ENCODE assay signal across 16 cellular contexts in the genomic region with DNA sequence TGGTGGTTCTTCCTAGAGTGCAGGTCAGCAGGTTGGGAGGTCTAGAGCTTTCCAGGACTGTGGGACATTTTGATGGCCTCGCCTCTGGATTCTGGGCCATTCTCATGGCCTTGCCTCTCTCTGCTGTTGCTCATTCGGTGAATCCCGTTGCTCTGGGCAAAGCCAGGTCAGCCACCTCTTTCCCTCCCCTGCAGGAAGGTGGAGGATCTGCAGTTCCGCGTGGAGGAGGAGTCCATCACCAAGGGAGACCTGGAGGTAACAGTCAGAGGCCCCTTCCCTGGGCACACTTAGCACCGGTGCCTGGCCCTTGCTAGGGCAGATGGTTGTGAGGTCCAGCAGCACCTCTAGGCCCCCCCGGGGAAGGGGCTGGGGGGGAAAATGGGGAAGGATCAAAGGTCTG.
DNase-seq lines count a peak whose midpoint lies in the region; ATAC-seq and TF ChIP-seq lines count a peak whose summit lies in the region.
"Had no signal": no experiment of that assay in that cellular context is flagged by ENCODE, and none has a peak within 500 bp of the region (broad histone marks: within the 10 kb centered on the region; RNA-seq: fewer than 3 reads in every experiment).

No MANE protein-coding gene starts in this region.

- ATAC-seq in left lung, result no peak
- ATAC-seq: activated T-helper 17 cell treated with anti-CD3 and anti-CD28 coated beads, Interleukin-2, amount 50 U/mL, for 72 hours; natural killer cell had no signal

- H3K36me3 Mint-ChIP-seq in neural progenitor cell, result peaks cover 15% of the 10 kb centered on the region
- H3K36me3 Mint-ChIP-seq: natural killer cell had no signal

- H3K79me2 ChIP-seq in neural progenitor cell (ENCODE audit: low read depth), result no peaks in the 10 kb centered on the region

- H3K4me3 ChIP-seq in choroid plexus epithelial cell (ENCODE audit: low read depth, low read length) (no peak overlapping the region), neural progenitor cell (no peak overlapping the region), left lung (no peak overlapping the region)

- peaks cover 5% of the 10 kb centered on the region for H4K20me1 ChIP-seq in neural progenitor cell (ENCODE audit: low read depth)

- H3K27me3 Mint-ChIP-seq in neural progenitor cell (ENCODE audit: insufficient read depth, low read depth), result no peaks in the 10 kb centered on the region
- H3K27me3 Mint-ChIP-seq: activated T-helper 17 cell treated with anti-CD3 and anti-CD28 coated beads, Interleukin-2, amount 50 U/mL, for 72 hours; brain had no signal

- H3K27ac Mint-ChIP-seq in neural progenitor cell, result no peak overlapping the region
- H3K27ac Mint-ChIP-seq: activated T-helper 17 cell treated with anti-CD3 and anti-CD28 coated beads, Interleukin-2, amount 50 U/mL, for 72 hours; natural killer cell had no signal

- H3K4me1 ChIP-seq in neural progenitor cell (no peaks in the 10 kb centered on the region), left lung (no peaks in the 10 kb centered on the region)

- H3K36me3 ChIP-seq in neural progenitor cell (no peaks in the 10 kb centered on the region), left lung (peaks cover 0 to 26% of the 10 kb centered on the region in 2 donors)

- peak; percentile 61 for DNase-seq in DMS 273 (lab: John Stamatoyannopoulos, UW; ENCODE audit: unreplicated experiment)
- no peak for DNase-seq in DMS 273 treated with DMSO at 0.1 percent for 48 hours (lab: John Stamatoyannopoulos, UW)
- DNase-seq in NAMALWA (ENCODE audit: low spot score), result peak; percentile 41
- no peak for DNase-seq in choroid plexus epithelial cell (ENCODE audit: low read depth)
- DNase-seq in neural progenitor cell (ENCODE audit: low spot score), result peak; percentile 26
- no peak for DNase-seq in stimulated activated naive CD4-positive, alpha-beta T cell (lab: John Stamatoyannopoulos, UW)
- DNase-seq in left lung, result no peak
- no peak for DNase-seq in stimulated activated CD4-positive, alpha-beta T cell treated with anti-CD3 and anti-CD28 coated beads, Interleukin-12 subunit alpha, Interleukin-12 subunit beta, amount 100 ng/mL, for 4 hours
- DNase-seq: 8988T; activated CD4-positive, CD25-positive, alpha-beta regulatory T cell treated with anti-CD3 and anti-CD28 coated beads, Interleukin-2, amount 50 U/mL, for 72 hours; DMS153; natural killer cell; small intestine had no signal

- no peak overlapping the region for H3K4me3 Mint-ChIP-seq in neural progenitor cell
- H3K4me3 Mint-ChIP-seq: activated T-helper 17 cell treated with anti-CD3 and anti-CD28 coated beads, Interleukin-2, amount 50 U/mL, for 72 hours; brain; natural killer cell had no signal

- no peak overlapping the region for H3K9ac ChIP-seq in neural progenitor cell

- no peak overlapping the region for H3K27ac ChIP-seq in neural progenitor cell
- H3K27ac ChIP-seq in left lung, result no peak overlapping the region
- H3K27ac ChIP-seq: HL-60 had no signal

- no peaks in the 10 kb centered on the region for H3K9me3 Mint-ChIP-seq in neural progenitor cell
- H3K9me3 Mint-ChIP-seq: activated T-helper 17 cell treated with anti-CD3 and anti-CD28 coated beads, Interleukin-2, amount 50 U/mL, for 72 hours; brain; natural killer cell had no signal

- H3F3A ChIP-seq in neural progenitor cell (ENCODE audit: low read depth), result peaks cover 4% of the 10 kb centered on the region

- H3K27me3 ChIP-seq in neural progenitor cell, result no peaks in the 10 kb centered on the region
- H3K27me3 ChIP-seq in left lung, result no peaks in the 10 kb centered on the region

- H3K9me3 ChIP-seq in neural progenitor cell (ENCODE audit: low read depth), result no peaks in the 10 kb centered on the region
- no peaks in the 10 kb centered on the region for H3K9me3 ChIP-seq in left lung

- H2AFZ ChIP-seq in neural progenitor cell (replicated peaks), result no peak overlapping the region

- no peak overlapping the region for H3K4me2 ChIP-seq in neural progenitor cell

- peak; percentile 32 for TF ChIP-seq CTCF in choroid plexus epithelial cell (conservative IDR thresholded peaks at IDR 0.05; ENCODE audit: low read depth, low read length)
- TF ChIP-seq CTCF in neural progenitor cell (IDR thresholded peaks at IDR 0.05), result peak; percentile 29
- no peak for TF ChIP-seq CTCF in left lung (IDR thresholded peaks at IDR 0.05)

- H3K4me1 Mint-ChIP-seq in neural progenitor cell, result peaks cover 12% of the 10 kb centered on the region
- H3K4me1 Mint-ChIP-seq: activated T-helper 17 cell treated with anti-CD3 and anti-CD28 coated beads, Interleukin-2, amount 50 U/mL, for 72 hours; natural killer cell had no signal

- intact Hi-C loops in left lung (cut with DNase I), result no loop called here

Comparison
In these comparisons a context has a peak if more than half of its experiments do, and no peak if none do; other contexts are left out.
1. DNase-seq: peak in DMS 273 (single experiment), NAMALWA (single experiment) and neural progenitor cell (single experiment); none in DMS 273 treated with DMSO at 0.1 percent for 48 hours (single experiment), choroid plexus epithelial cell (single experiment), stimulated activated naive CD4-positive, alpha-beta T cell (0 of 6), left lung (0 of 2) and stimulated activated CD4-positive, alpha-beta T cell treated with anti-CD3 and anti-CD28 coated beads, Interleukin-12 subunit alpha, Interleukin-12 subunit beta, amount 100 ng/mL, for 4 hours (single experiment).
2. CTCF ChIP-seq: peak in choroid plexus epithelial cell (single experiment) and neural progenitor cell (single experiment); none in left lung (0 of 2).